34 cellular contexts compared by ENCODE assay signal in the genomic region with DNA sequence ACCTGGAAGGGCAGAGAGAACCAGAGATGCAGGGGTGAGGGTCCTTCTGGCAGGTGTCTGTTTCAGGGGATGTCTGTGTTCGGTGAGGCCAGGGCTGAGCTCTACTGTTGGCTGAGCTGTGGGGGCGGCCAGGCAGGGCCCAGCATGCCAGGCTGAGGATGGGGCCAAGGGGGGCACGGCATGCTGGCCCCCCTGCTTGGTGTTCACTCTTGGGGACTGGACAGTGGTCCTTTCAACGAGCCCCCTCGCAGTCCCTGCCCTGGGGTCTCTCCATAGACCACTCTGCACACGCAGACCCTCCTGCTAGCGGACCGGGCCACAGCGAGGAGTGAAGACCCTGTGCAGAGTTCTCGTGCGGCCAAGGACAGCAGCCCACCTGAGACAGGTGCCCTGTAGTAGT. TPM values are rescaled to one million over a fixed set of nuclear protein-coding genes. Genes with fewer than 3 reads are reported as not detected.
"Had no signal": no experiment of that assay in that cellular context is flagged by ENCODE, and none has a peak within 500 bp of the region (broad histone marks: within the 10 kb centered on the region; RNA-seq: fewer than 3 reads in every experiment).

No MANE protein-coding gene starts in this region.

- H3K9me3 Mint-ChIP-seq: activated CD4-positive, alpha-beta T cell treated with anti-CD3 and anti-CD28 coated beads, Interleukin-2, amount 10 ng/mL, durations not matched to agents 7 days and 5 days; activated naive CD4-positive, alpha-beta T cell treated with anti-CD3 and anti-CD28 coated beads for 36 hours; activated naive CD8-positive, alpha-beta T cell treated with anti-CD3 and anti-CD28 coated beads, Interleukin-2, amount 50 U/mL, for 24 hours; activated T-cell treated with anti-CD3 and anti-CD28 coated beads, Interleukin-2, amount 50 U/mL, for 24 hours; activated T-helper 2 cell treated with anti-CD3 and anti-CD28 coated beads, Interferon-gamma antibody, Interleukin-2, Interleukin-4, amounts not matched to agents 10 μg/mL and 5 μg/mL and 100 μg/mL, durations not matched to agents 14 hours and 24 hours and 36 hours had no signal

- H3K4me1 ChIP-seq: Peyer's patch, SJSA1 had no signal

- DNase-seq: activated CD4-positive, alpha-beta T cell treated with anti-CD3 and anti-CD28 coated beads for 36 hours; activated CD4-positive, alpha-beta T cell treated with anti-CD3 and anti-CD28 coated beads, Interleukin-2, amount 10 ng/mL, durations not matched to agents 7 days and 5 days; activated CD4-positive, alpha-beta T cell treated with anti-CD3 and anti-CD28 coated beads, Interleukin-2, amount 50 U/mL, for 48 hours; activated CD8-positive, alpha-beta T cell treated with anti-CD3 and anti-CD28 coated beads, Interleukin-2, amount 10 ng/mL, durations not matched to agents 7 days and 5 days; activated gamma-delta T cell; activated naive CD4-positive, alpha-beta T cell treated with anti-CD3 and anti-CD28 coated beads for 36 hours; activated naive CD8-positive, alpha-beta T cell treated with anti-CD3 and anti-CD28 coated beads, Interleukin-2, amount 50 U/mL, for 24 hours; activated T-cell treated with anti-CD3 and anti-CD28 coated beads, Interleukin-2, amount 50 U/mL, for 24 hours; anterior cingulate cortex; brain microvascular endothelial cell; central memory CD4-positive, alpha-beta T cell; MM.1S; MV-4-11; NCI-H1092; NCI-H1436 treated with DMSO at 0.1 percent for 48 hours; NCI-H1694 treated with DMSO at 0.1 percent for 48 hours; NCI-H2029; NCI-H345; NCI-H524 treated with DMSO at 0.1 percent for 48 hours; NK-92 treated with Interleukin-12 subunit alpha and Interleukin-12 subunit beta, amount 100 ng/mL, for 24 hours; PC-3; Peyer's patch; RPMI8226; SHP77 treated with DMSO at 0.1 percent for 48 hours; SW 1271; T-helper 1 cell; T-helper 2 cell; T1000 had no signal

- H3K4me3 Mint-ChIP-seq: activated CD4-positive, alpha-beta T cell treated with anti-CD3 and anti-CD28 coated beads for 36 hours; activated CD4-positive, alpha-beta T cell treated with anti-CD3 and anti-CD28 coated beads, Interleukin-2, amount 10 ng/mL, durations not matched to agents 7 days and 5 days; activated CD8-positive, alpha-beta T cell treated with anti-CD3 and anti-CD28 coated beads, Interleukin-2, amount 10 ng/mL, durations not matched to agents 7 days and 5 days; activated naive CD4-positive, alpha-beta T cell treated with anti-CD3 and anti-CD28 coated beads for 36 hours; activated naive CD8-positive, alpha-beta T cell; activated naive CD8-positive, alpha-beta T cell treated with anti-CD3 and anti-CD28 coated beads, Interleukin-2, amount 50 U/mL, for 24 hours; activated T-cell treated with anti-CD3 and anti-CD28 coated beads, Interleukin-2, amount 50 U/mL, for 24 hours had no signal

- H3K36me3 Mint-ChIP-seq: activated naive CD8-positive, alpha-beta T cell had no signal

- H3K27ac Mint-ChIP-seq: activated CD4-positive, alpha-beta T cell treated with anti-CD3 and anti-CD28 coated beads for 36 hours; activated CD4-positive, alpha-beta T cell treated with anti-CD3 and anti-CD28 coated beads, Interleukin-2, amount 10 ng/mL, durations not matched to agents 7 days and 5 days; activated CD8-positive, alpha-beta T cell treated with anti-CD3 and anti-CD28 coated beads, Interleukin-2, amount 10 ng/mL, durations not matched to agents 7 days and 5 days; activated naive CD4-positive, alpha-beta T cell treated with anti-CD3 and anti-CD28 coated beads for 36 hours; activated naive CD8-positive, alpha-beta T cell; activated naive CD8-positive, alpha-beta T cell treated with anti-CD3 and anti-CD28 coated beads, Interleukin-2, amount 50 U/mL, for 24 hours; activated T-cell treated with anti-CD3 and anti-CD28 coated beads, Interleukin-2, amount 50 U/mL, for 24 hours; activated T-helper 2 cell treated with anti-CD3 and anti-CD28 coated beads, Interferon-gamma antibody, Interleukin-2, Interleukin-4, amounts not matched to agents 10 μg/mL and 5 μg/mL and 100 μg/mL, durations not matched to agents 14 hours and 24 hours and 36 hours had no signal

- H3K4me1 Mint-ChIP-seq: activated CD4-positive, alpha-beta T cell treated with anti-CD3 and anti-CD28 coated beads for 36 hours; activated naive CD8-positive, alpha-beta T cell treated with anti-CD3 and anti-CD28 coated beads, Interleukin-2, amount 50 U/mL, for 24 hours had no signal

- H3K36me3 ChIP-seq: brain microvascular endothelial cell, Peyer's patch, SJSA1 had no signal

- H3K4me3 ChIP-seq: Peyer's patch, SJSA1 had no signal

- H3K9me3 ChIP-seq: Peyer's patch, SJSA1 had no signal

- ATAC-seq: activated CD4-positive, alpha-beta T cell treated with anti-CD3 and anti-CD28 coated beads for 36 hours; activated CD4-positive, CD25-positive, alpha-beta regulatory T cell treated with anti-CD3 and anti-CD28 coated beads, Interleukin-2, amount 50 U/mL, for 24 hours; activated CD8-positive, alpha-beta T cell treated with anti-CD3 and anti-CD28 coated beads, Interleukin-2, amount 10 ng/mL, durations not matched to agents 7 days and 5 days; activated naive CD8-positive, alpha-beta T cell treated with anti-CD3 and anti-CD28 coated beads, Interleukin-2, amount 50 U/mL, for 24 hours; PC-3 had no signal

- H3K27ac ChIP-seq: brain microvascular endothelial cell, KMS-11, Peyer's patch, SJSA1 had no signal

- H3K4me2 ChIP-seq: KMS-11 had no signal

- H3K27me3 Mint-ChIP-seq: activated CD4-positive, alpha-beta T cell treated with anti-CD3 and anti-CD28 coated beads, Interleukin-2, amount 10 ng/mL, durations not matched to agents 7 days and 5 days; activated naive CD8-positive, alpha-beta T cell had no signal

- H3K27me3 ChIP-seq: brain microvascular endothelial cell, Peyer's patch had no signal

- H3K9ac ChIP-seq: KMS-11 had no signal

RNA-seq across cellular contexts. Expression of a gene that starts 56.3 kb away (rescaled TPM):
- total RNA-seq: LHCN-M2 had no signal
